1 cellular context compared by ENCODE assay signal in genomic region chr5:1801061-1801953, GRCh38.
A peak's percentile ranks its signal among the peaks of the same experiment; 100 is the strongest.
TF ChIP-seq lines count a peak whose summit lies in the region.

Gene NDUFS6 (plus strand): TSS chr5:1801407. CDS start chr5:1801418, 11 bp downstream.

TF ChIP-seq in HepG2, 621 proteins besides CTCF, POLR2A, EP300 and RAD21 (continued from another document and continues in another):
- peak; percentile 97 for TF ChIP-seq HOXA3 (CRISPR knock-in tag; IDR thresholded peaks at IDR 0.05)
- no peak for TF ChIP-seq ZBTB49 (CRISPR knock-in tag; IDR thresholded peaks at IDR 0.05; ENCODE audit: borderline replicate concordance)
- TF ChIP-seq HNRNPH1 (optimal IDR thresholded peaks at IDR 0.05; ENCODE audit: low read depth, low read length): peak; percentile 71
- TF ChIP-seq ZNF432 (CRISPR knock-in tag; IDR thresholded peaks at IDR 0.05; ENCODE audit: borderline replicate concordance): no peak
- TF ChIP-seq CREM (IDR thresholded peaks at IDR 0.05): peak; percentile 36
- TF ChIP-seq CREM (CRISPR knock-in tag; IDR thresholded peaks at IDR 0.05): no peak
- no peak for TF ChIP-seq SOX5 (CRISPR knock-in tag; IDR thresholded peaks at IDR 0.05; ENCODE audit: borderline replicate concordance)
- TF ChIP-seq ZNF281 (CRISPR knock-in tag; IDR thresholded peaks at IDR 0.05; ENCODE audit: borderline replicate concordance): peak; percentile 29; the same call in 1 of the 2 replicates
- TF ChIP-seq ZNF543 (CRISPR knock-in tag; IDR thresholded peaks at IDR 0.05): peak; percentile 73; the same call in 1 of the 2 replicates
- 0 out of 2 replicates have a peak, but pooled peaks have one; percentile 29 for TF ChIP-seq ZNF792 (CRISPR knock-in tag; IDR thresholded peaks at IDR 0.05)
- TF ChIP-seq FOXK2 (IDR thresholded peaks at IDR 0.05): no peak
- no peak for TF ChIP-seq ZFAT (CRISPR knock-in tag; conservative IDR thresholded peaks at IDR 0.05)
- no peak for TF ChIP-seq SIN3A (IDR thresholded peaks at IDR 0.05; ENCODE audit: borderline replicate concordance, low read depth, low read length)
- TF ChIP-seq GPN1 (CRISPR knock-in tag; IDR thresholded peaks at IDR 0.05; ENCODE audit: borderline replicate concordance): no peak
- no peak for TF ChIP-seq ADNP (CRISPR knock-in tag; IDR thresholded peaks at IDR 0.05)
- TF ChIP-seq KMT2B (CRISPR knock-in tag; IDR thresholded peaks at IDR 0.05): peak; percentile 88
- no peak for TF ChIP-seq ZNF512B (CRISPR knock-in tag; IDR thresholded peaks at IDR 0.05; ENCODE audit: borderline replicate concordance)
- TF ChIP-seq ARNT2 (CRISPR knock-in tag; IDR thresholded peaks at IDR 0.05; ENCODE audit: low read depth): no peak
- no peak for TF ChIP-seq ZNF136 (CRISPR knock-in tag; IDR thresholded peaks at IDR 0.05; ENCODE audit: low read depth)
- TF ChIP-seq RBM22 (optimal IDR thresholded peaks at IDR 0.05; ENCODE audit: low read length): no peak
- TF ChIP-seq FOXC1 (CRISPR knock-in tag; IDR thresholded peaks at IDR 0.05; ENCODE audit: borderline replicate concordance): peak; percentile 71; the same call in 1 of the 2 replicates
- peak; percentile 26; the same call in 1 of the 2 replicates for TF ChIP-seq ZNF335 (CRISPR knock-in tag; IDR thresholded peaks at IDR 0.05)
- peak; percentile 30; the same call in 1 of the 2 replicates for TF ChIP-seq ZNF784 (CRISPR knock-in tag; IDR thresholded peaks at IDR 0.05; ENCODE audit: borderline replicate concordance)
- TF ChIP-seq ZNF549 (CRISPR knock-in tag; IDR thresholded peaks at IDR 0.05): no peak
- TF ChIP-seq ZNF652 (CRISPR knock-in tag; IDR thresholded peaks at IDR 0.05; ENCODE audit: borderline replicate concordance, low read depth): no peak
- peak; percentile 75 for TF ChIP-seq ZNF547 (CRISPR knock-in tag; IDR thresholded peaks at IDR 0.05)
- no peak for TF ChIP-seq ZNF138 (CRISPR knock-in tag; IDR thresholded peaks at IDR 0.05; ENCODE audit: low read depth)
- TF ChIP-seq ZSCAN20 (CRISPR knock-in tag; IDR thresholded peaks at IDR 0.05; ENCODE audit: borderline replicate concordance): peak; percentile 43; the same call in 1 of the 2 replicates
- TF ChIP-seq ZBTB34 (CRISPR knock-in tag; IDR thresholded peaks at IDR 0.05): peak; percentile 38; the same call in 1 of the 2 replicates
- TF ChIP-seq ELF4 (CRISPR knock-in tag; IDR thresholded peaks at IDR 0.05; ENCODE audit: borderline replicate concordance): no peak
- no peak for TF ChIP-seq ZNF296 (CRISPR knock-in tag; conservative IDR thresholded peaks at IDR 0.05)
- TF ChIP-seq MTA3 (CRISPR knock-in tag; IDR thresholded peaks at IDR 0.05): no peak
- TF ChIP-seq SIX4 (CRISPR knock-in tag; IDR thresholded peaks at IDR 0.05): no peak
- TF ChIP-seq SNAPC5 (CRISPR knock-in tag; IDR thresholded peaks at IDR 0.05; ENCODE audit: borderline replicate concordance): no peak
- no peak for TF ChIP-seq ZNF121 (CRISPR knock-in tag; IDR thresholded peaks at IDR 0.05)
- TF ChIP-seq ARHGAP35 (CRISPR knock-in tag; IDR thresholded peaks at IDR 0.05; ENCODE audit: borderline replicate concordance): 0 out of 2 replicates have a peak, but pooled peaks have one; percentile 78
- TF ChIP-seq PCBP1 (IDR thresholded peaks at IDR 0.05; ENCODE audit: borderline replicate concordance, low read depth, low read length): no peak
- TF ChIP-seq IRF2 (CRISPR knock-in tag; IDR thresholded peaks at IDR 0.05): peak; percentile 44; the same call in 1 of the 2 replicates
- TF ChIP-seq ATF3 (CRISPR knock-in tag; IDR thresholded peaks at IDR 0.05): no peak
- peak; percentile 76; the same call in 1 of the 2 replicates for TF ChIP-seq MTERF4 (CRISPR knock-in tag; IDR thresholded peaks at IDR 0.05)
- TF ChIP-seq ETV6 (CRISPR knock-in tag; conservative IDR thresholded peaks at IDR 0.05): no peak; the same call in 1 of the 2 replicates
- TF ChIP-seq NFKB2 (CRISPR knock-in tag; IDR thresholded peaks at IDR 0.05; ENCODE audit: borderline replicate concordance): peak; percentile 67; the same call in 1 of the 2 replicates
- no peak for TF ChIP-seq NONO (IDR thresholded peaks at IDR 0.05)
- TF ChIP-seq NONO (CRISPR knock-in tag; conservative IDR thresholded peaks at IDR 0.05): peak; percentile 96
- 0 out of 2 replicates have a peak, but pooled peaks have one; percentile 7 for TF ChIP-seq ZNF746 (CRISPR knock-in tag; IDR thresholded peaks at IDR 0.05)
- no peak for TF ChIP-seq U2AF1 (optimal IDR thresholded peaks at IDR 0.05; ENCODE audit: low read depth, low read length)
- 0 out of 2 replicates have a peak, but pooled peaks have one; percentile 57 for TF ChIP-seq NFATC3 (CRISPR knock-in tag; IDR thresholded peaks at IDR 0.05)
- TF ChIP-seq IKZF4 (CRISPR knock-in tag; IDR thresholded peaks at IDR 0.05; ENCODE audit: borderline replicate concordance, low read depth, not compliant biosample characterization): no peak
- peak; percentile 31; the same call in 1 of the 2 replicates for TF ChIP-seq NCOA2 (CRISPR knock-in tag; IDR thresholded peaks at IDR 0.05)
- no peak for TF ChIP-seq U2AF2 (IDR thresholded peaks at IDR 0.05; ENCODE audit: low read depth, low read length)
- TF ChIP-seq ZBTB21 (CRISPR knock-in tag; IDR thresholded peaks at IDR 0.05): no peak
- no peak for TF ChIP-seq GZF1 (CRISPR knock-in tag; IDR thresholded peaks at IDR 0.05)
- no peak for TF ChIP-seq CENPBD1 (CRISPR knock-in tag; IDR thresholded peaks at IDR 0.05; ENCODE audit: borderline replicate concordance, low read depth)
- TF ChIP-seq NAIF1 (CRISPR knock-in tag; IDR thresholded peaks at IDR 0.05; ENCODE audit: borderline replicate concordance): peak; percentile 84; the same call in 1 of the 2 replicates
- TF ChIP-seq ZC3H4 (CRISPR knock-in tag; IDR thresholded peaks at IDR 0.05; ENCODE audit: borderline replicate concordance): no peak
- TF ChIP-seq ZNF878 (CRISPR knock-in tag; IDR thresholded peaks at IDR 0.05): no peak
- peak; percentile 93 for TF ChIP-seq GATAD1 (CRISPR knock-in tag; IDR thresholded peaks at IDR 0.05)
- TF ChIP-seq ZNF556 (CRISPR knock-in tag; IDR thresholded peaks at IDR 0.05; ENCODE audit: borderline replicate concordance): peak; percentile 54; the same call in 1 of the 2 replicates
- no peak for TF ChIP-seq TIGD3 (CRISPR knock-in tag; IDR thresholded peaks at IDR 0.05; ENCODE audit: borderline replicate concordance)
- peak; percentile 88 for TF ChIP-seq HDAC1 (CRISPR knock-in tag; IDR thresholded peaks at IDR 0.05)
- no peak for TF ChIP-seq NFRKB (IDR thresholded peaks at IDR 0.05)
- 0 out of 2 replicates have a peak, but pooled peaks have one; percentile 45 for TF ChIP-seq ZNF589 (CRISPR knock-in tag; conservative IDR thresholded peaks at IDR 0.05)
- 0 out of 2 replicates have a peak, but pooled peaks have one; percentile 18 for TF ChIP-seq FOSL2 (CRISPR knock-in tag; IDR thresholded peaks at IDR 0.05)
